8 cellular contexts compared by ENCODE assay signal in the genomic region with DNA sequence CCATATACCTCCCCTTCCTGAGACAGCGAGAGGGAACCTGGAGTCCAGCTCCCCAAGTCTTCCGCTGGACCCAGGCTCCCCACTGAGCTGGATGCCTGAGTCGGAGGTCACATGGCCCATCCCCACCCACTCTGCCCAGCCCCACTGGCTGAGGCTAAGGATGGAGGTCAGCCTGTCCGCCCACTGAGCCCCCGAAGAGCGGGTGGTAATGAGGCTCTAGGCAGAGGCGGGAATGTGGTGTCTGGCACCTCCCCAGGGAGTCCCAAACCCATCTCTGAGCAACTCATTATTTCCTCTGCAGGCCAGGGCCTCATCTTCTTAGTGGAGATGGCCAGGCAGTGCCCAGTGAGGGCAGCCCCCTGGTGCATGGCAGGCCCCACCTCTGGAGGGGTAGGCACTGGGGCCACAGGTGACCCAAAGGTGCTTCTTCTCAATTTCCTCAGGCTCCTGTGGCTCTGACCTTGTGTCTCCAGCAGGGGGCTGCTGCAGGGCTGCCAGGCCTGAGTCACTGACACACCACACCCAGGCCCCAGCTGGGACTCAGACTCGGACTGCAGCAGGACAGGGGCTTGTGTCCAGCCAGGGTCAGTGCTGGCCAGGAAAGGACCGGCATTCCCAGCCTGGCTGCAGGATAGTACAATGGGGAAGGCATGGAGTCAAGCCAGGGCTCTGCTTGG. TPM values are rescaled to one million over a fixed set of nuclear protein-coding genes. Genes with fewer than 3 reads are reported as not detected.
DNase-seq lines count a peak whose midpoint lies in the region; ATAC-seq, FAIRE-seq and TF ChIP-seq lines count a peak whose summit lies in the region.

No MANE protein-coding gene starts in this region.

- peaks cover 2% of the 10 kb centered on the region for H3K27me3 ChIP-seq in AG04450 (ENCODE audit: control insufficient read depth, insufficient read depth, low read length)
- no peaks in the 10 kb centered on the region for H3K27me3 ChIP-seq in neural cell (ENCODE audit: insufficient read depth, low read depth, low read length)

- TF ChIP-seq CTCF in AG04450 (IDR thresholded peaks at IDR 0.05; ENCODE audit: low read depth, low read length), result peak; percentile 73
- peak; percentile 69 for TF ChIP-seq CTCF in epithelial cell of proximal tubule (conservative IDR thresholded peaks at IDR 0.05; ENCODE audit: low read depth, low read length)
- TF ChIP-seq CTCF in neural cell (IDR thresholded peaks at IDR 0.05; ENCODE audit: poor library complexity, severe bottlenecking), result no peak

- H3K9me3 ChIP-seq in AG04450 (ENCODE audit: control insufficient read depth, insufficient read depth, low read length), result no peaks in the 10 kb centered on the region
- no peaks in the 10 kb centered on the region for H3K9me3 ChIP-seq in neural cell (ENCODE audit: low read length)

- H3K36me3 ChIP-seq in neural cell (ENCODE audit: insufficient read depth, low read length), result no peaks in the 10 kb centered on the region

- no peak overlapping the region for H3K4me3 ChIP-seq in AG04450 (ENCODE audit: low read depth, low read length)
- no peak overlapping the region for H3K4me3 ChIP-seq in epithelial cell of proximal tubule (ENCODE audit: low read depth, low read length)
- no peak overlapping the region for H3K4me3 ChIP-seq in neural cell (ENCODE audit: low read length)

- no peak overlapping the region for H2AFZ ChIP-seq in neural cell (ENCODE audit: low read depth, low read length)

- H3K27ac Mint-ChIP-seq in activated CD4-positive, alpha-beta memory T cell treated with anti-CD3 and anti-CD28 coated beads for 36 hours, result no peak overlapping the region

- H3K79me2 ChIP-seq in neural cell (replicated peaks; ENCODE audit: insufficient read depth, low read length), result no peaks in the 10 kb centered on the region

- no peak overlapping the region for H3K27ac ChIP-seq in AG04450 (ENCODE audit: low read depth, low read length)
- H3K27ac ChIP-seq in neural cell (ENCODE audit: low read length), result no peak overlapping the region

- H3K9me3 Mint-ChIP-seq in activated CD4-positive, alpha-beta memory T cell treated with anti-CD3 and anti-CD28 coated beads for 36 hours, result no peaks in the 10 kb centered on the region

- H3K36me3 Mint-ChIP-seq in activated CD4-positive, alpha-beta memory T cell treated with anti-CD3 and anti-CD28 coated beads for 36 hours, result peaks cover 15% of the 10 kb centered on the region

- no peak for TF ChIP-seq RAD21 in neural cell (conservative IDR thresholded peaks at IDR 0.05)

- CTCF ChIA-PET in AG04450 (lab: Charles Lee), result interaction anchor here (0.6 to 6.7 kb wide), 23 partner anchors 9 to 558 kb away, joined by 3 to 69 read pairs (median 4); no protein-coding TSS in a partner anchor
- CTCF ChIA-PET in activated CD4-positive, alpha-beta memory T cell treated with anti-CD3 and anti-CD28 coated beads for 36 hours (lab: Charles Lee), result interaction anchor here (0.5 to 7.1 kb wide), 51 partner anchors 7 to 493 kb away, joined by 3 to 155 read pairs (median 5); partner anchors contain the start of genes PDE2A and STARD10

- FAIRE-seq in urothelium cell line (lab: Jason Lieb, UNC), result no peak

- H3K9ac ChIP-seq in neural cell (ENCODE audit: low read length), result peak overlapping the region; percentile 12

- no peak for TF ChIP-seq EP300 in neural cell (conservative IDR thresholded peaks at IDR 0.05; ENCODE audit: poor library complexity, severe bottlenecking)

- H3K9me2 ChIP-seq in neural cell (ENCODE audit: insufficient read depth, low read length), result no peaks in the 10 kb centered on the region

- no peak overlapping the region for H3K4me2 ChIP-seq in neural cell (ENCODE audit: low read length)

- POLR2A ChIA-PET in AG04450 (lab: Yijun Ruan, JAX), result no interaction called here
- POLR2A ChIA-PET in activated CD4-positive, alpha-beta memory T cell treated with anti-CD3 and anti-CD28 coated beads for 36 hours (lab: Charles Lee), result interaction anchor here (0.6 to 1.4 kb wide), 5 partner anchors 16 to 685 kb away, joined by 3 to 5 read pairs (median 3); no protein-coding TSS in a partner anchor

- DNase-seq in AG04450 (ENCODE audit: low read depth, low spot score), result no peak
- DNase-seq in NCI-H2196 (lab: John Stamatoyannopoulos, UW; ENCODE audit: unreplicated experiment), result peak; percentile 39
- peak; percentile 63 for DNase-seq in activated CD4-positive, alpha-beta memory T cell treated with anti-CD3 and anti-CD28 coated beads for 36 hours
- DNase-seq in epithelial cell of proximal tubule (ENCODE audit: low read depth), result no peak
- DNase-seq in urothelium cell line (ENCODE audit: low spot score), result peak; percentile 84

- ATAC-seq in GM18511 (IDR thresholded peaks at IDR 0.05; ENCODE audit: unreplicated experiment) (peak; percentile 56), HG03520 (IDR thresholded peaks at IDR 0.05; ENCODE audit: unreplicated experiment) (no peak)

- H4K20me1 ChIP-seq in neural cell (ENCODE audit: insufficient read depth), result no peaks in the 10 kb centered on the region

- peaks cover 17% of the 10 kb centered on the region for H3K4me1 Mint-ChIP-seq in activated CD4-positive, alpha-beta memory T cell treated with anti-CD3 and anti-CD28 coated beads for 36 hours (ENCODE audit: low read depth)

- intact Hi-C loops in activated CD4-positive, alpha-beta memory T cell treated with anti-CD3 and anti-CD28 coated beads for 36 hours (cut with micrococcal nuclease), result loop anchor here (1.0 kb wide), 1 partner anchor 99 kb away; no protein-coding TSS in a partner anchor

- H3K27me3 Mint-ChIP-seq in activated CD4-positive, alpha-beta memory T cell treated with anti-CD3 and anti-CD28 coated beads for 36 hours, result no peaks in the 10 kb centered on the region

- H3K4me3 Mint-ChIP-seq in activated CD4-positive, alpha-beta memory T cell treated with anti-CD3 and anti-CD28 coated beads for 36 hours, result no peak overlapping the region

- H3F3A ChIP-seq in neural cell (ENCODE audit: insufficient read depth, low read length, poor library complexity, severe bottlenecking), result no peaks in the 10 kb centered on the region

TF ChIP-seq in neural cell, 6 proteins besides CTCF, POLR2A, EP300 and RAD21:
- TF ChIP-seq TAF1 (IDR thresholded peaks at IDR 0.05; ENCODE audit: low read depth) (no peak), SMC3 (conservative IDR thresholded peaks at IDR 0.05; ENCODE audit: poor library complexity) (no peak), EZH2 (IDR thresholded peaks at IDR 0.05; ENCODE audit: borderline replicate concordance, insufficient read depth, low read length, poor library complexity, severe bottlenecking) (no peak), POLR2AphosphoS5 (IDR thresholded peaks at IDR 0.05) (no peak), MXI1 (conservative IDR thresholded peaks at IDR 0.05; ENCODE audit: poor library complexity, severe bottlenecking) (no peak)
- TF ChIP-seq, protein P1, sequence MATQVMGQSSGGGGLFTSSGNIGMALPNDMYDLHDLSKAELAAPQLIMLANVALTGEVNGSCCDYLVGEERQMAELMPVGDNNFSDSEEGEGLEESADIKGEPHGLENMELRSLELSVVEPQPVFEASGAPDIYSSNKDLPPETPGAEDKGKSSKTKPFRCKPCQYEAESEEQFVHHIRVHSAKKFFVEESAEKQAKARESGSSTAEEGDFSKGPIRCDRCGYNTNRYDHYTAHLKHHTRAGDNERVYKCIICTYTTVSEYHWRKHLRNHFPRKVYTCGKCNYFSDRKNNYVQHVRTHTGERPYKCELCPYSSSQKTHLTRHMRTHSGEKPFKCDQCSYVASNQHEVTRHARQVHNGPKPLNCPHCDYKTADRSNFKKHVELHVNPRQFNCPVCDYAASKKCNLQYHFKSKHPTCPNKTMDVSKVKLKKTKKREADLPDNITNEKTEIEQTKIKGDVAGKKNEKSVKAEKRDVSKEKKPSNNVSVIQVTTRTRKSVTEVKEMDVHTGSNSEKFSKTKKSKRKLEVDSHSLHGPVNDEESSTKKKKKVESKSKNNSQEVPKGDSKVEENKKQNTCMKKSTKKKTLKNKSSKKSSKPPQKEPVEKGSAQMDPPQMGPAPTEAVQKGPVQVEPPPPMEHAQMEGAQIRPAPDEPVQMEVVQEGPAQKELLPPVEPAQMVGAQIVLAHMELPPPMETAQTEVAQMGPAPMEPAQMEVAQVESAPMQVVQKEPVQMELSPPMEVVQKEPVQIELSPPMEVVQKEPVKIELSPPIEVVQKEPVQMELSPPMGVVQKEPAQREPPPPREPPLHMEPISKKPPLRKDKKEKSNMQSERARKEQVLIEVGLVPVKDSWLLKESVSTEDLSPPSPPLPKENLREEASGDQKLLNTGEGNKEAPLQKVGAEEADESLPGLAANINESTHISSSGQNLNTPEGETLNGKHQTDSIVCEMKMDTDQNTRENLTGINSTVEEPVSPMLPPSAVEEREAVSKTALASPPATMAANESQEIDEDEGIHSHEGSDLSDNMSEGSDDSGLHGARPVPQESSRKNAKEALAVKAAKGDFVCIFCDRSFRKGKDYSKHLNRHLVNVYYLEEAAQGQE (IDR thresholded peaks at IDR 0.05; ENCODE audit: borderline replicate concordance), result no peak
TF ChIP-seq in neural cell: peak in this region for 0.

RNA-seq across cellular contexts. Expression of gene PDE2A, which starts 10.2 kb away (rescaled TPM):
- polyA plus RNA-seq in AG04450 (2011; rRNA removed), result 0.02 and 0.11 TPM in 2 replicates
- 0.32 TPM in 1 of 2 replicates, not detected in the other for polyA minus RNA-seq in AG04450 (2011; rRNA and poly(A)+ RNA removed)
- total RNA-seq in activated CD4-positive, alpha-beta memory T cell treated with anti-CD3 and anti-CD28 coated beads for 36 hours, result under 1 TPM; 0.29 to 0.97 TPM
- total RNA-seq in epithelial cell of proximal tubule, result 0.36 and 0.69 TPM in 2 replicates
- polyA plus RNA-seq in neural cell, result 11.6 and 18.6 TPM in 2 replicates
- polyA minus RNA-seq in neural cell, result 8.3 TPM in 2 replicates

Comparison
In these comparisons a context has a peak if more than half of its experiments do, and no peak if none do; other contexts are left out.
1. DNase-seq: peak in NCI-H2196 (single experiment), activated CD4-positive, alpha-beta memory T cell treated with anti-CD3 and anti-CD28 coated beads for 36 hours (single experiment) and urothelium cell line (single experiment); none in AG04450 (single experiment) and epithelial cell of proximal tubule (single experiment).